ENCODE assay signal across 21 cellular contexts in the genomic region with DNA sequence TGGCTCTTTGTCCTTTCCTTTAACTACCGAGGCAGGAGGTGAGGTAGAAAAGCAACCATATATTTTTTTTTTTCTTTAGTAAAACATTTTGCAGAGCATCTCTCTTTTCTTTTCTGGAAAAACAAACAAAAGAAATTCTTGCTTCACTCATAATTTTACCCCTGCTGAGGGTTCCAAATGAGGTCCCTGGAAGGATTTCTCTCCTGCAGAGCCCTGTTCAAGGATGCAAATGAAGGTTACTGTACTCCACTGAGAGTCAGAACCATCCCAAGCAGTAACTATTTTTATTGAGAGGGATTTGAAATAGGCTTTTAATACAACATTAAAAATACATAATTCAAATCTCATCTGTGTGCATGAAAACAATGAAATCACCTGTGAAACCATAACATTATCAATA. TPM values are rescaled to one million over a fixed set of nuclear protein-coding genes. Genes with fewer than 3 reads are reported as not detected.
DNase-seq lines count a peak whose midpoint lies in the region; ATAC-seq and TF ChIP-seq lines count a peak whose summit lies in the region.
"Had no signal": no experiment of that assay in that cellular context is flagged by ENCODE, and none has a peak within 500 bp of the region (broad histone marks: within the 10 kb centered on the region; RNA-seq: fewer than 3 reads in every experiment).

No MANE protein-coding gene starts in this region.

- peaks cover 41% of the 10 kb centered on the region for H3K4me1 ChIP-seq in left ventricle myocardium inferior
- H3K4me1 ChIP-seq in GM23338 (ENCODE audit: insufficient read depth) = peaks cover 15% of the 10 kb centered on the region
- H3K4me1 ChIP-seq in gastroesophageal sphincter = peaks cover 0 to 4% (median 0%) of the 10 kb centered on the region in 3 donors
- H3K4me1 ChIP-seq: BE2C, HAP-1 had no signal

- in situ Hi-C loops in astrocyte of the spinal cord (cut with HindIII; ENCODE audit: low sequenced_read_pairs) = no loop called here

- H3K27ac Mint-ChIP-seq in GM23338 (no peak overlapping the region), osteocyte (ENCODE audit: unreplicated experiment) (peak overlapping the region; percentile 84)
- H3K27ac Mint-ChIP-seq: CD14-positive monocyte; CD4-positive, alpha-beta T cell; CD8-positive, alpha-beta memory T cell had no signal

- no peak for TF ChIP-seq CTCF in left ventricle myocardium inferior (IDR thresholded peaks at IDR 0.05; ENCODE audit: borderline replicate concordance)
- no peak for TF ChIP-seq CTCF in GM23338 (conservative IDR thresholded peaks at IDR 0.05; ENCODE audit: low read depth in 2 of 2)
- TF ChIP-seq CTCF in astrocyte of the spinal cord (IDR thresholded peaks at IDR 0.05; ENCODE audit: low read depth, low read length) = no peak
- no peak for TF ChIP-seq CTCF in osteocyte (IDR thresholded peaks at IDR 0.05)
- no peak for TF ChIP-seq CTCF in gastroesophageal sphincter (IDR thresholded peaks at IDR 0.05)

- intact Hi-C loops in left ventricle myocardium inferior (cut with micrococcal nuclease) (no loop called here), left ventricle myocardium superior (cut with micrococcal nuclease) (no loop called here)

- H3K9me3 ChIP-seq in left ventricle myocardium inferior (replicated peaks) (no peaks in the 10 kb centered on the region), gastroesophageal sphincter (no peaks in the 10 kb centered on the region)
- H3K9me3 ChIP-seq: BE2C, HAP-1 had no signal

- H3K36me3 Mint-ChIP-seq in GM23338 (ENCODE audit: low read depth) = no peaks in the 10 kb centered on the region
- no peaks in the 10 kb centered on the region for H3K36me3 Mint-ChIP-seq in osteocyte (ENCODE audit: unreplicated experiment)
- H3K36me3 Mint-ChIP-seq: CD14-positive monocyte had no signal

- H3K27me3 ChIP-seq in left ventricle myocardium inferior (ENCODE audit: low read depth) = no peaks in the 10 kb centered on the region
- no peaks in the 10 kb centered on the region for H3K27me3 ChIP-seq in GM23338 (ENCODE audit: insufficient read depth)
- H3K27me3 ChIP-seq in gastroesophageal sphincter = no peaks in the 10 kb centered on the region
- H3K27me3 ChIP-seq: BE2C; BLaER1 treated with 17β-estradiol and CSF1 and Interleukin-3, amounts not matched to agents 10 nM and 100 nM had no signal

- no peak for DNase-seq in left ventricle myocardium inferior
- DNase-seq in left ventricle myocardium superior = no peak
- DNase-seq in GM23338 (ENCODE audit: low spot score) = no peak
- DNase-seq in astrocyte of the spinal cord (ENCODE audit: low read depth, low spot score) = peak; percentile 55
- DNase-seq in osteocyte (ENCODE audit: extremely low spot score, unreplicated experiment) = no peak
- DNase-seq in T-helper 1 cell = no peak
- DNase-seq in activated T-cell treated with anti-CD3 and anti-CD28 coated beads, Interleukin-2, amount 50 U/mL, for 48 hours = no peak
- DNase-seq: ACHN; AML-193; BE2C; CD4-positive, alpha-beta T cell; CD8-positive, alpha-beta memory T cell; DMS 273 treated with DMSO at 0.1 percent for 48 hours; DMS79; GF-D8; GOT3 had no signal

- H3K27me3 Mint-ChIP-seq in GM23338 (ENCODE audit: insufficient read depth, low read depth, poor library complexity) = no peaks in the 10 kb centered on the region
- H3K27me3 Mint-ChIP-seq in osteocyte (ENCODE audit: unreplicated experiment) = no peaks in the 10 kb centered on the region
- H3K27me3 Mint-ChIP-seq: CD4-positive, alpha-beta T cell had no signal

- H3K4me3 ChIP-seq in left ventricle myocardium inferior (no peak overlapping the region), GM23338 (no peak overlapping the region), astrocyte of the spinal cord (ENCODE audit: low read depth, low read length) (no peak overlapping the region), gastroesophageal sphincter (no peak overlapping the region)
- H3K4me3 ChIP-seq: BLaER1 treated with 17β-estradiol and CSF1 and Interleukin-3, amounts not matched to agents 10 nM and 100 nM; HAP-1 had no signal

- H3K27ac ChIP-seq in left ventricle myocardium inferior (replicated peaks) (peak overlapping the region; percentile 56), GM23338 (ENCODE audit: low read depth) (no peak overlapping the region), gastroesophageal sphincter (no peak overlapping the region)
- H3K27ac ChIP-seq: 22Rv1; BLaER1 treated with 17β-estradiol and CSF1 and Interleukin-3, amounts not matched to agents 10 nM and 100 nM had no signal

- H2AFZ ChIP-seq in GM23338 = no peak overlapping the region

- H3K36me3 ChIP-seq in left ventricle myocardium inferior (no peaks in the 10 kb centered on the region), GM23338 (ENCODE audit: insufficient read depth) (no peaks in the 10 kb centered on the region), gastroesophageal sphincter (no peaks in the 10 kb centered on the region)
- H3K36me3 ChIP-seq: BE2C; BLaER1 treated with 17β-estradiol and CSF1 and Interleukin-3, amounts not matched to agents 10 nM and 100 nM; HAP-1 had no signal

- H3K9me2 ChIP-seq in GM23338 (ENCODE audit: insufficient read depth) = no peaks in the 10 kb centered on the region

- ATAC-seq in left ventricle myocardium superior (no peak), GM23338 (peak; percentile 74), gastroesophageal sphincter (no peak)

- TF ChIP-seq POLR2A in gastroesophageal sphincter (IDR thresholded peaks at IDR 0.05) = no peak

- H3K4me2 ChIP-seq in GM23338 = 0 out of 2 replicates have a peak overlapping the region, but pooled peaks have one; percentile 4
- H3K4me2 ChIP-seq: BLaER1 treated with 17β-estradiol and CSF1 and Interleukin-3, amounts not matched to agents 10 nM and 100 nM had no signal

- H3K79me2 ChIP-seq in GM23338 (replicated peaks; ENCODE audit: insufficient read depth) = no peaks in the 10 kb centered on the region

- H3K4me1 Mint-ChIP-seq in GM23338 = peaks cover 20% of the 10 kb centered on the region
- peaks cover 75% of the 10 kb centered on the region for H3K4me1 Mint-ChIP-seq in osteocyte (ENCODE audit: unreplicated experiment)
- H3K4me1 Mint-ChIP-seq: CD14-positive monocyte; CD8-positive, alpha-beta memory T cell had no signal

- 93 to 100% methylated on average over 1 of the region's 1 CpG for WGBS in gastroesophageal sphincter (ENCODE audit: low coverage in 1 of 2), 2 donors

- no peak for TF ChIP-seq EP300 in gastroesophageal sphincter (IDR thresholded peaks at IDR 0.05)

- H3K4me3 Mint-ChIP-seq in GM23338 (no peak overlapping the region), osteocyte (ENCODE audit: unreplicated experiment) (no peak overlapping the region)
- H3K4me3 Mint-ChIP-seq: CD14-positive monocyte; CD4-positive, alpha-beta T cell; CD8-positive, alpha-beta memory T cell had no signal

- no peaks in the 10 kb centered on the region for H3K9me3 Mint-ChIP-seq in GM23338
- H3K9me3 Mint-ChIP-seq in osteocyte (ENCODE audit: unreplicated experiment) = no peaks in the 10 kb centered on the region
- H3K9me3 Mint-ChIP-seq: CD4-positive, alpha-beta T cell; CD8-positive, alpha-beta memory T cell had no signal

- no peaks in the 10 kb centered on the region for H4K20me1 ChIP-seq in GM23338 (replicated peaks; ENCODE audit: insufficient read depth)
- H4K20me1 ChIP-seq: BLaER1 treated with 17β-estradiol and CSF1 and Interleukin-3, amounts not matched to agents 10 nM and 100 nM had no signal

- H3F3A ChIP-seq in GM23338 (replicated peaks; ENCODE audit: low read depth) = no peaks in the 10 kb centered on the region

TF ChIP-seq in GM23338, 12 proteins besides CTCF, POLR2A, EP300 and RAD21:
- TF ChIP-seq EZH2phosphoT487 (IDR thresholded peaks at IDR 0.05; ENCODE audit: unreplicated experiment) (no peak), ZNF331 (CRISPR knock-in tag; IDR thresholded peaks at IDR 0.05; ENCODE audit: low read depth) (peak; percentile 24; the same call in 1 of the 2 replicates), STAT1 (IDR thresholded peaks at IDR 0.05; ENCODE audit: unreplicated experiment) (no peak), NANOG (IDR thresholded peaks at IDR 0.05; ENCODE audit: borderline replicate concordance) (no peak)

RNA-seq across cellular contexts. Expression of a gene that starts 19.5 kb away (rescaled TPM):
- total RNA-seq in left ventricle myocardium inferior = 16.2 TPM
- total RNA-seq in left ventricle myocardium superior = 16.0 TPM
- 60.4 and 70.6 TPM in 2 replicates for total RNA-seq in GM23338 (2014; rRNA removed; shearing (Covaris generic))
- 20.0 and 26.4 TPM in 2 replicates for polyA plus RNA-seq in GM23338 (2016; fragmentation: Nextera tagmentation; extraction: Ambion mirVana)
- total RNA-seq in osteocyte = 83.9 and 91.1 TPM in 2 replicates
- total RNA-seq in gastroesophageal sphincter = 10 to 100 TPM; 17.3 to 45.0 (median 21.0) TPM
- polyA plus RNA-seq: CD14-positive monocyte had no signal
